2 cellular contexts compared by ENCODE assay signal in genomic region chr11:120199613-120200012, GRCh38.
A peak's percentile ranks its signal among the peaks of the same experiment; 100 is the strongest.
TF ChIP-seq lines count a peak whose summit lies in the region.

No MANE protein-coding gene starts in this region.

TF ChIP-seq in GM23338, 12 proteins besides CTCF, POLR2A, EP300 and RAD21:
- TF ChIP-seq ETS1 (IDR thresholded peaks at IDR 0.05) (no peak), ZNF331 (CRISPR knock-in tag; IDR thresholded peaks at IDR 0.05; ENCODE audit: low read depth) (no peak), POLR2AphosphoS5 (IDR thresholded peaks at IDR 0.05; ENCODE audit: low read depth) (no peak)

TF ChIP-seq in H1, 55 proteins besides CTCF, POLR2A, EP300 and RAD21:
- TF ChIP-seq PHF8 (conservative IDR thresholded peaks at IDR 0.05; ENCODE audit: low read depth, low read length) (no peak), CBX8 (IDR thresholded peaks at IDR 0.05; ENCODE audit: borderline replicate concordance, low read depth, low read length) (no peak), MAFK (IDR thresholded peaks at IDR 0.05; ENCODE audit: low read depth, low read length) (no peak), BACH1 (IDR thresholded peaks at IDR 0.05; ENCODE audit: low read length) (no peak), POLR2AphosphoS5 (IDR thresholded peaks at IDR 0.05; ENCODE audit: low read depth, low read length) (no peak), GABPA (IDR thresholded peaks at IDR 0.05; ENCODE audit: borderline replicate concordance, insufficient read depth, low read length) (no peak), SUZ12 (IDR thresholded peaks at IDR 0.05; ENCODE audit: low read length) (peak; percentile 36; the same call in 1 of the 2 replicates), RXRA (IDR thresholded peaks at IDR 0.05; ENCODE audit: insufficient read depth, low read depth, low read length) (no peak), SP1 (IDR thresholded peaks at IDR 0.05; ENCODE audit: low read depth, low read length) (no peak), EZH2 (IDR thresholded peaks at IDR 0.05; ENCODE audit: low read depth, low read length, severe bottlenecking) (peak; percentile 23), SIX5 (IDR thresholded peaks at IDR 0.05; ENCODE audit: low read depth, low read length) (no peak), HDAC2 (IDR thresholded peaks at IDR 0.05; ENCODE audit: borderline replicate concordance in 1 of 2, low read depth in 2 of 2, low read length in 2 of 2) (no peak), JUND (IDR thresholded peaks at IDR 0.05; ENCODE audit: low read length) (no peak), KDM4A (IDR thresholded peaks at IDR 0.05; ENCODE audit: low read depth, low read length, severe bottlenecking) (no peak), SIN3A (conservative IDR thresholded peaks at IDR 0.05 in 1 of 2, IDR thresholded peaks at IDR 0.05 in 1 of 2; ENCODE audit: low read depth in 1 of 2, low read length in 2 of 2) (no peak), TEAD4 (IDR thresholded peaks at IDR 0.05; ENCODE audit: low read depth, low read length) (no peak), POU5F1 (IDR thresholded peaks at IDR 0.05; ENCODE audit: low read depth, low read length) (no peak), TAF1 (IDR thresholded peaks at IDR 0.05; ENCODE audit: low read depth, low read length) (no peak)
